Comparison of ENCODE assay signal across 28 cellular contexts in the genomic region with DNA sequence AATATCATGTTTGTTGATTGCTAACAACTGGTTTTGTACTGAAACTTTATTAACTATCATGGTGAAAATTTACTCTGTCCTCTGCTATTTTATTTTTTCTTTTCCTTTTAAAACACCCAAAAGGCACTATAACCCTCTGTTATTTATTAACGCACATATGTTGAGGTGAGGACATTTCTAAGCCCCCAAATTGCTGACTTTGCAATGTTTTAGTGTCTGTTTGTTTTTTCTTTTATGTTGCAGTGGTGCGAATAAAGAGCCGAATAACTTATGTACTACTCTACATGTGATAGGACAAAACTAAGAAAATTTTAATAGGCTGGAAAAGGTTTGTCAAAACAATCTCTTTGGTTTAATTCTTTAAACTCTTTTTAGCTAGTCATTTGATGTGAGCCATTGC.
"Had no signal": no experiment of that assay in that cellular context is flagged by ENCODE, and none has a peak within 500 bp of the region (broad histone marks: within the 10 kb centered on the region; RNA-seq: fewer than 3 reads in every experiment).

No MANE protein-coding gene starts in this region.

- H3K27me3 ChIP-seq: neural progenitor cell, ovary, testis, transverse colon, upper lobe of right lung, uterus had no signal

- H2AFZ ChIP-seq: neural progenitor cell, parathyroid adenoma had no signal

- H3K9ac ChIP-seq: neural progenitor cell, parathyroid adenoma had no signal

- H3K4me3 ChIP-seq: neural progenitor cell, ovary, psoas muscle, skin epidermis, smooth muscle cell, spleen, suprapubic skin, testis, tibial artery, transverse colon, upper lobe of right lung, uterus had no signal

- H3K79me2 ChIP-seq: parathyroid adenoma had no signal

- H3K4me1 ChIP-seq: neural progenitor cell, parathyroid adenoma, psoas muscle, spleen, suprapubic skin, testis, tibial artery, transverse colon, upper lobe of right lung, uterus had no signal

- H3K27ac ChIP-seq: neural progenitor cell, ovary, parathyroid adenoma, psoas muscle, skin epidermis, spleen, suprapubic skin, testis, tibial artery, transverse colon, upper lobe of right lung, uterus had no signal

- ATAC-seq: natural killer cell; psoas muscle; right cardiac atrium; sciatic nerve; stimulated activated memory B cell treated with anti-CD40 and anti-IgM and Interleukin-4, amounts not matched to agents 10 μg/mL and 1 μg/mL and 100 μg/mL, for 72 hours; stimulated activated naive CD8-positive, alpha-beta T cell treated with anti-CD3 and anti-CD28 coated beads, Interleukin-15, amount 100 ng/mL, for 72 hours; stimulated activated naive CD8-positive, alpha-beta T cell treated with anti-CD3 and anti-CD28 coated beads, Interleukin-15, Interleukin-2, amounts not matched to agents 100 U/mL and 50 U/mL, for 24 hours; upper lobe of right lung had no signal

- H3K9me3 ChIP-seq: ovary, psoas muscle, suprapubic skin, testis, tibial artery, transverse colon, upper lobe of right lung, uterus had no signal

- DNase-seq: natural killer cell; occipital lobe; ovary; posterior cingulate gyrus; psoas muscle; right cardiac atrium; spleen; stimulated activated CD4-positive, alpha-beta T cell treated with anti-CD3 and anti-CD28 coated beads, Interleukin-12 subunit alpha, Interleukin-12 subunit beta, amount 100 ng/mL, for 4 hours; stimulated activated CD4-positive, alpha-beta T cell treated with anti-CD3 and anti-CD28 coated beads, Interleukin-1b, Interleukin-23, amount 100 ng/mL, for 48 hours; stimulated activated CD4-positive, alpha-beta T cell treated with anti-CD3 and anti-CD28 coated beads, Interleukin-4, amount 100 ng/mL, for 1 hour; stimulated activated CD4-positive, alpha-beta T cell treated with anti-CD3 and anti-CD28 coated beads, Interleukin-4, amount 100 ng/mL, for 4 hours; stimulated activated CD8-positive, alpha-beta memory T cell treated with anti-CD3 and anti-CD28 coated beads, Interleukin-4, amount 100 ng/mL, for 48 hours; stimulated activated naive CD4-positive, alpha-beta T cell; stimulated activated naive CD8-positive, alpha-beta T cell treated with anti-CD3 and anti-CD28 coated beads, Interleukin-15, amount 100 ng/mL, for 72 hours; stimulated activated naive CD8-positive, alpha-beta T cell treated with anti-CD3 and anti-CD28 coated beads, Interleukin-15, Interleukin-2, amounts not matched to agents 100 U/mL and 50 U/mL, for 24 hours; substantia nigra; testis; tibial artery; transverse colon; upper lobe of right lung; uterus had no signal

- H3K4me2 ChIP-seq: neural progenitor cell, smooth muscle cell had no signal

- H3K36me3 ChIP-seq: neural progenitor cell, ovary, spleen, suprapubic skin, tibial artery, transverse colon, upper lobe of right lung, uterus had no signal
